8 cellular contexts compared by ENCODE assay signal in the genomic region with DNA sequence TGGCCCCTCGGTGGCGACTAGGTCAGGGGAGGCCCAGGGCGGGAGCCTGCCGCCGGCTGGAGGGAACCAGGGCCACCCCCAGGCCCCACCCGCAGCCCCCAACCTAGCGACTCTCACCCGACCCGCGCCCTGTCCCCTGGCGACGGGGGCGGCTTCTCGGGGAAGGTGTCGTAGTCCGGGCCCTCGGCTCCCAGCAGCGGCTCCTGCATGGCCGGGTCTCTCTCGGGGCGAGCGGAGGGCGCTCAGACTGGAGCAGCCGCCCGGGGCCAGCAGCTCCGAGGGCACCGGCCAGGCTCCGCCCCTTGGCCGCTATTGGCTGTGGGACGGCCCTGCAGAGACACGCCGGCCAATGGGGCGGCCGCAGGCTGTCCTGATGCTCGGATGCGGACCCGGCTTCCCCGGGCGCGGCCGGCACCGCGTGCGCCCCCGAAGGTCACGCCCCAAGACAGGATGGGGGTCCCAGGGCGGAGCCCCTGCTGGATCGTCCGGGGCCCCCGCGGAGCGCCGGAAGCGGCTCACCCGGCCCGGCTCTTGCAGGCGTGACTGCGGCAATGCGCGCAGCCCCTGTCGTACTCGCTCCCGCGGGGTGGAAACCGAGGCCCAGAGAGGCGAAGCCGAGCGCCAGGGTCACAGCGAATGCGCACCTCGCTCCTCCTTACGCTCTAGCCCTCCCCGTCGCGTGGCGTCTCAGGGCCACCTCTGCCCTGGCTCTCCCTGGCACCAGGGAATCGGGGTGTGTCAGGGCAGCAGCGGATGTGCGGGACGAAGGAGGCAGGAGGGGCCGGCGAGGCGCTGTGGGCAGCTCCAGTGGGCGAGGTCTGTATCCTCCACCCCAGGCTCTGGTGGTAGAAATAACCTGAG. TPM values are rescaled to one million over a fixed set of nuclear protein-coding genes. Genes with fewer than 3 reads are reported as not detected.
DNase-seq lines count a peak whose midpoint lies in the region; ATAC-seq and TF ChIP-seq lines count a peak whose summit lies in the region.

A gene with protein sequence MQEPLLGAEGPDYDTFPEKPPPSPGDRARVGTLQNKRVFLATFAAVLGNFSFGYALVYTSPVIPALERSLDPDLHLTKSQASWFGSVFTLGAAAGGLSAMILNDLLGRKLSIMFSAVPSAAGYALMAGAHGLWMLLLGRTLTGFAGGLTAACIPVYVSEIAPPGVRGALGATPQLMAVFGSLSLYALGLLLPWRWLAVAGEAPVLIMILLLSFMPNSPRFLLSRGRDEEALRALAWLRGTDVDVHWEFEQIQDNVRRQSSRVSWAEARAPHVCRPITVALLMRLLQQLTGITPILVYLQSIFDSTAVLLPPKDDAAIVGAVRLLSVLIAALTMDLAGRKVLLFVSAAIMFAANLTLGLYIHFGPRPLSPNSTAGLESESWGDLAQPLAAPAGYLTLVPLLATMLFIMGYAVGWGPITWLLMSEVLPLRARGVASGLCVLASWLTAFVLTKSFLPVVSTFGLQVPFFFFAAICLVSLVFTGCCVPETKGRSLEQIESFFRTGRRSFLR (minus strand): TSS at position 249 of the 861 bp plus-strand sequence. CDS start 40 bp downstream, at position 209.

- H3K4me1 ChIP-seq in HUES48 (ENCODE audit: control insufficient read depth, insufficient read depth, low read length) (peaks cover 11% of the 10 kb centered on the region), PC-9 (replicated peaks; ENCODE audit: insufficient read depth) (peaks cover 29% of the 10 kb centered on the region), esophagus muscularis mucosa (peaks cover 20 to 26% (median 24%) of the 10 kb centered on the region in 4 donors), muscle layer of colon (ENCODE audit: insufficient read depth, low read length) (peaks cover 8% of the 10 kb centered on the region)

- H3K9me3 Mint-ChIP-seq in activated T-cell treated with anti-CD3 and anti-CD28 coated beads, Interleukin-2, amount 50 U/mL, for 4 hours, result no peaks in the 10 kb centered on the region

- TF ChIP-seq CTCF in PC-9 (conservative IDR thresholded peaks at IDR 0.05) (no peak), esophagus muscularis mucosa (IDR thresholded peaks at IDR 0.05) (no peak)

- H3K9me3 ChIP-seq in HUES48 (ENCODE audit: control insufficient read depth, insufficient read depth, low read length) (no peaks in the 10 kb centered on the region), PC-9 (ENCODE audit: insufficient read depth, low read depth) (no peaks in the 10 kb centered on the region), esophagus muscularis mucosa (no peaks in the 10 kb centered on the region), muscle layer of colon (ENCODE audit: low read length) (no peaks in the 10 kb centered on the region)

- peaks cover 29% of the 10 kb centered on the region for H3K36me3 ChIP-seq in HUES48 (ENCODE audit: control insufficient read depth, insufficient read depth, low read length)
- H3K36me3 ChIP-seq in PC-9 (ENCODE audit: low read depth), result no peaks in the 10 kb centered on the region
- H3K36me3 ChIP-seq in esophagus muscularis mucosa, result peaks cover 4 to 26% (median 10%) of the 10 kb centered on the region in 4 donors
- no peaks in the 10 kb centered on the region for H3K36me3 ChIP-seq in muscle layer of colon (ENCODE audit: insufficient read depth, low read length)

- no peaks in the 10 kb centered on the region for H3K9me2 ChIP-seq in PC-9 (ENCODE audit: insufficient read depth)

- peak within 1 kb of the TSS; percentile 79 for H2AFZ ChIP-seq in PC-9

- H3K9ac ChIP-seq in HUES48 (ENCODE audit: low read depth, low read length) (peak within 1 kb of the TSS; percentile 4; the same call in 1 of the 2 replicates), muscle layer of colon (ENCODE audit: low read length) (peak within 1 kb of the TSS; percentile 49)

- H3K36me3 Mint-ChIP-seq in activated T-cell treated with anti-CD3 and anti-CD28 coated beads, Interleukin-2, amount 50 U/mL, for 4 hours (ENCODE audit: insufficient read depth), result no peaks in the 10 kb centered on the region

- POLR2A ChIA-PET in PC-9 (lab: Charles Lee; ENCODE audit: unreplicated experiment), result interaction anchor here (0.6 to 0.7 kb wide), 4 partner anchors 20 to 344 kb away, joined by 3 to 4 read pairs (median 4); no protein-coding TSS in a partner anchor

- WGBS in esophagus muscularis mucosa, result 1% methylated on average over 8 of the region's 84 CpGs

- H3K27ac ChIP-seq in HUES48 (ENCODE audit: low read depth, low read length) (peak within 1 kb of the TSS; percentile 39), PC-9 (no peak within 1 kb of the TSS), esophagus muscularis mucosa (replicated peaks in 1 of 4) (peak within 1 kb of the TSS; percentile 67 to 75 (median 72)), muscle layer of colon (ENCODE audit: low read depth, low read length) (no peak within 1 kb of the TSS)

- peak within 1 kb of the TSS; percentile 78 for H3K4me2 ChIP-seq in PC-9

- H3K4me3 ChIP-seq in HUES48 (ENCODE audit: low read depth, low read length) (peak within 1 kb of the TSS; percentile 77), PC-9 (peak within 1 kb of the TSS; percentile 56), esophagus muscularis mucosa (peak within 1 kb of the TSS; percentile 62 to 74 (median 64)), muscle layer of colon (ENCODE audit: low read depth in 1 of 2, low read length in 2 of 2) (peak within 1 kb of the TSS; percentile 55 to 60)

- no peaks in the 10 kb centered on the region for H4K20me1 ChIP-seq in PC-9 (ENCODE audit: insufficient read depth)

- DNase-seq in DMS 273 treated with DMSO at 0.1 percent for 48 hours (lab: John Stamatoyannopoulos, UW) (peak; percentile 54), PC-9 (peak; percentile 70 to 88), esophagus muscularis mucosa (ENCODE audit: extremely low spot score) (peak; percentile 94)
- peak; percentile 70 for DNase-seq in activated T-cell treated with anti-CD3 and anti-CD28 coated beads, Interleukin-2, amount 50 U/mL, for 4 hours
- peak; percentile 87 for DNase-seq in stimulated activated CD8-positive, alpha-beta memory T cell treated with anti-CD3 and anti-CD28 coated beads, Interleukin-4, amount 100 ng/mL, for 48 hours

- H3F3A ChIP-seq in PC-9 (ENCODE audit: insufficient read depth, low read depth), result peaks cover 12% of the 10 kb centered on the region; the same call in 1 of the 2 replicates

- TF ChIP-seq EP300 in esophagus muscularis mucosa (IDR thresholded peaks at IDR 0.05), result no peak

- H3K27me3 ChIP-seq in HUES48 (ENCODE audit: control insufficient read depth, insufficient read depth, low read length), result peaks cover 7% of the 10 kb centered on the region
- H3K27me3 ChIP-seq in PC-9 (ENCODE audit: insufficient read depth, low read depth), result no peaks in the 10 kb centered on the region
- peaks cover 0 to 5% (median 0%) of the 10 kb centered on the region in 4 donors for H3K27me3 ChIP-seq in esophagus muscularis mucosa
- H3K27me3 ChIP-seq in muscle layer of colon (ENCODE audit: control insufficient read depth in 1 of 2, insufficient read depth in 2 of 2, low read length in 2 of 2), result peaks cover 0 to 4% of the 10 kb centered on the region in 2 donors

- BruUV-seq in PC-9 (replicated peaks; lab: Mats Ljungman, UMichigan), result no TSS peak

- peaks cover 8% of the 10 kb centered on the region for H3K4me1 Mint-ChIP-seq in activated T-cell treated with anti-CD3 and anti-CD28 coated beads, Interleukin-2, amount 50 U/mL, for 4 hours (ENCODE audit: low read depth)

- no peak for TF ChIP-seq POLR2A in esophagus muscularis mucosa (IDR thresholded peaks at IDR 0.05; ENCODE audit: low read depth)

- CTCF ChIA-PET in PC-9 (lab: Charles Lee), result interaction anchor here (0.6 to 1.6 kb wide), 2 partner anchors 101 to 335 kb away, joined by 3 read pairs; no protein-coding TSS in a partner anchor

- no peaks in the 10 kb centered on the region for H3K79me2 ChIP-seq in PC-9 (ENCODE audit: low read depth)

- H3K4me3 Mint-ChIP-seq in activated T-cell treated with anti-CD3 and anti-CD28 coated beads, Interleukin-2, amount 50 U/mL, for 4 hours, result peak within 1 kb of the TSS; percentile 69

- ATAC-seq in GM21447 (IDR thresholded peaks at IDR 0.05; ENCODE audit: unreplicated experiment), result peak; percentile 87
- peak; percentile 99 for ATAC-seq in activated T-cell treated with anti-CD3 and anti-CD28 coated beads, Interleukin-2, amount 50 U/mL, for 4 hours

- H3K27me3 Mint-ChIP-seq in activated T-cell treated with anti-CD3 and anti-CD28 coated beads, Interleukin-2, amount 50 U/mL, for 4 hours (ENCODE audit: low read depth), result no peaks in the 10 kb centered on the region

- intact Hi-C loops in PC-9 (cut with micrococcal nuclease; ENCODE audit: unreplicated experiment) (no loop called here), esophagus muscularis mucosa (cut with DNase I) (no loop called here)

RNA-seq across cellular contexts. Expression of the gene that starts here (rescaled TPM):
- 6.1 and 13.1 TPM in 2 replicates for total RNA-seq in PC-9 (2021)
- 1 to 10 TPM; 4.9 to 5.3 (median 5.2) TPM for total RNA-seq in activated T-cell treated with anti-CD3 and anti-CD28 coated beads, Interleukin-2, amount 50 U/mL, for 4 hours
- total RNA-seq in esophagus muscularis mucosa, result 1 to 10 TPM; 2.9 to 8.6 (median 5.9) TPM

Comparison
In these comparisons a context has a peak if more than half of its experiments do, and no peak if none do; other contexts are left out.
1. H3K27ac ChIP-seq: peak in HUES48 (single experiment) and esophagus muscularis mucosa (4 of 4); none in PC-9 (single experiment) and muscle layer of colon (single experiment).
2. Peak in every context shown above with its lines, with median percentiles within 50 percentile points of each other: DNase-seq and H3K4me3 ChIP-seq.